8 cellular contexts compared by ENCODE assay signal in genomic region chr1:108816049-108816882, GRCh38. TPM values are rescaled to one million over a fixed set of nuclear protein-coding genes. Genes with fewer than 3 reads are reported as not detected.
DNase-seq lines count a peak whose midpoint lies in the region; ATAC-seq and TF ChIP-seq lines count a peak whose summit lies in the region.

No MANE protein-coding gene starts in this region.

- no peaks in the 10 kb centered on the region for H3F3A ChIP-seq in MM.1S (ENCODE audit: insufficient read depth, low read length)

- H3K27ac ChIP-seq in ovary (peak overlapping the region; percentile 34 to 66), MM.1S (ENCODE audit: low read length) (no peak overlapping the region)

- no peak overlapping the region for H3K9ac ChIP-seq in MM.1S (ENCODE audit: low read length)

- peak overlapping the region; percentile 3; the same call in 1 of the 2 replicates for H3K4me3 Mint-ChIP-seq in WTC11
- H3K4me3 Mint-ChIP-seq in stimulated activated effector memory CD8-positive, alpha-beta T cell treated with anti-CD3 and anti-CD28 coated beads, Interleukin-12 subunit alpha, Interleukin-12 subunit beta, amount 100 ng/mL, for 72 hours, result no peak overlapping the region

- H3K36me3 ChIP-seq in ovary (no peaks in the 10 kb centered on the region), MM.1S (replicated peaks; ENCODE audit: insufficient read depth, low read length) (no peaks in the 10 kb centered on the region)

- peak overlapping the region; percentile 52 for H3K27ac Mint-ChIP-seq in WTC11
- H3K27ac Mint-ChIP-seq in stimulated activated effector memory CD8-positive, alpha-beta T cell treated with anti-CD3 and anti-CD28 coated beads, Interleukin-12 subunit alpha, Interleukin-12 subunit beta, amount 100 ng/mL, for 72 hours, result no peak overlapping the region

- no peak for DNase-seq in AG04449 (ENCODE audit: low read depth, low spot score)
- peak; percentile 96 for DNase-seq in LHCN-M2 (ENCODE audit: low read depth)
- DNase-seq in WTC11 (ENCODE audit: low spot score), result peak; percentile 32
- DNase-seq in Right ventricle myocardium superior, result peak; percentile 82
- peak; percentile 72 to 86 (median 80) for DNase-seq in ovary
- DNase-seq in stimulated activated effector memory CD8-positive, alpha-beta T cell treated with anti-CD3 and anti-CD28 coated beads, Interleukin-12 subunit alpha, Interleukin-12 subunit beta, amount 100 ng/mL, for 72 hours (ENCODE audit: low spot score in 2 of 2), result no peak
- DNase-seq in MM.1S, result no peak

- H3K36me3 Mint-ChIP-seq in WTC11, result peaks cover 2% of the 10 kb centered on the region; the same call in 1 of the 2 replicates
- peaks cover 8% of the 10 kb centered on the region for H3K36me3 Mint-ChIP-seq in stimulated activated effector memory CD8-positive, alpha-beta T cell treated with anti-CD3 and anti-CD28 coated beads, Interleukin-12 subunit alpha, Interleukin-12 subunit beta, amount 100 ng/mL, for 72 hours

- no peaks in the 10 kb centered on the region for H3K9me2 ChIP-seq in MM.1S (replicated peaks; ENCODE audit: insufficient read depth, low read length)

- TF ChIP-seq POLR2A in ovary (IDR thresholded peaks at IDR 0.05), result no peak

- H3K4me1 ChIP-seq in ovary (ENCODE audit: insufficient read depth) (peaks cover 14% of the 10 kb centered on the region), MM.1S (ENCODE audit: low read length) (no peaks in the 10 kb centered on the region)

- H3K4me1 Mint-ChIP-seq in WTC11, result peaks cover 35% of the 10 kb centered on the region
- H3K4me1 Mint-ChIP-seq in stimulated activated effector memory CD8-positive, alpha-beta T cell treated with anti-CD3 and anti-CD28 coated beads, Interleukin-12 subunit alpha, Interleukin-12 subunit beta, amount 100 ng/mL, for 72 hours, result no peaks in the 10 kb centered on the region

- no peak overlapping the region for H3K4me2 ChIP-seq in MM.1S (ENCODE audit: low read depth, low read length)

- no peak for TF ChIP-seq EP300 in ovary (IDR thresholded peaks at IDR 0.05)

- no peak overlapping the region for H2AFZ ChIP-seq in MM.1S (ENCODE audit: low read length)

- POLR2A ChIA-PET in AG04449 (lab: Yijun Ruan, JAX) (interaction anchor here (1.0 to 1.2 kb wide), 2 partner anchors 15 to 69 kb away, joined by 3 to 4 read pairs; partner anchors contain the start of gene STXBP3), WTC11 (lab: Charles Lee) (no interaction called here)

- no peaks in the 10 kb centered on the region for H3K9me3 Mint-ChIP-seq in WTC11
- H3K9me3 Mint-ChIP-seq in stimulated activated effector memory CD8-positive, alpha-beta T cell treated with anti-CD3 and anti-CD28 coated beads, Interleukin-12 subunit alpha, Interleukin-12 subunit beta, amount 100 ng/mL, for 72 hours, result no peaks in the 10 kb centered on the region

- H3K4me3 ChIP-seq in AG04449 (ENCODE audit: low read depth, low read length), result peak overlapping the region; percentile 6; the same call in 1 of the 2 replicates
- peak overlapping the region; percentile 22 for H3K4me3 ChIP-seq in ovary
- H3K4me3 ChIP-seq in MM.1S (ENCODE audit: low read length), result no peak overlapping the region

- H3K27me3 ChIP-seq in ovary (no peaks in the 10 kb centered on the region), MM.1S (replicated peaks; ENCODE audit: insufficient read depth, low read length) (no peaks in the 10 kb centered on the region)

- intact Hi-C loops in Right ventricle myocardium superior (cut with DNase I) (no loop called here), ovary (cut with DNase I) (no loop called here)

- no peaks in the 10 kb centered on the region for H4K20me1 ChIP-seq in MM.1S (ENCODE audit: insufficient read depth, low read length)

- peak; percentile 70 for ATAC-seq in WTC11
- peak; percentile 85 for ATAC-seq in Right ventricle myocardium superior (ENCODE audit: poor library complexity)
- ATAC-seq in stimulated activated effector memory CD8-positive, alpha-beta T cell treated with anti-CD3 and anti-CD28 coated beads, Interleukin-12 subunit alpha, Interleukin-12 subunit beta, amount 100 ng/mL, for 72 hours, result no peak
- no peak for ATAC-seq in HG03460 (IDR thresholded peaks at IDR 0.05; ENCODE audit: unreplicated experiment)

- no peaks in the 10 kb centered on the region for H3K27me3 Mint-ChIP-seq in WTC11 (ENCODE audit: low read depth)

- CTCF ChIA-PET in AG04449 (lab: Yijun Ruan, JAX) (interaction anchor here (1.7 to 2.6 kb wide), 3 partner anchors 12 to 82 kb away, joined by 9 to 46 read pairs (median 11); no protein-coding TSS in a partner anchor), WTC11 (lab: Charles Lee) (interaction anchor here (0.6 to 2.3 kb wide), 4 partner anchors 54 to 296 kb away, joined by 3 to 19 read pairs (median 7); a partner anchor contains a TSS)

- WGBS in ovary, 3 donors, result 2 to 3% (median 3%) methylated on average over 12 of the region's 12 CpGs

- TF ChIP-seq CTCF in AG04449 (IDR thresholded peaks at IDR 0.05; ENCODE audit: insufficient read depth, low read length, missing control alignments) (no peak), WTC11 (IDR thresholded peaks at IDR 0.05) (no peak), ovary (IDR thresholded peaks at IDR 0.05) (no peak), MM.1S (IDR thresholded peaks at IDR 0.05; ENCODE audit: low read length) (no peak)

- H3K9me3 ChIP-seq in ovary, result no peaks in the 10 kb centered on the region
- no peaks in the 10 kb centered on the region for H3K9me3 ChIP-seq in MM.1S (replicated peaks; ENCODE audit: insufficient read depth, low read length)

- H3K79me2 ChIP-seq in MM.1S (ENCODE audit: low read length), result no peaks in the 10 kb centered on the region

TF ChIP-seq in WTC11, 78 proteins besides CTCF, POLR2A, EP300 and RAD21:
- 0 out of 2 replicates have a peak, but pooled peaks have one; percentile 16 for TF ChIP-seq MAX (CRISPR knock-in tag; IDR thresholded peaks at IDR 0.05)
- no peak for TF ChIP-seq E2F4 (CRISPR knock-in tag; IDR thresholded peaks at IDR 0.05; ENCODE audit: borderline replicate concordance, low read depth)
- TF ChIP-seq USF2 (CRISPR knock-in tag; IDR thresholded peaks at IDR 0.05), result peak; percentile 92
- TF ChIP-seq E2F5 (CRISPR knock-in tag; IDR thresholded peaks at IDR 0.05), result no peak
- TF ChIP-seq TEAD4 (CRISPR knock-in tag; IDR thresholded peaks at IDR 0.05), result no peak
- TF ChIP-seq USF1 (CRISPR knock-in tag; IDR thresholded peaks at IDR 0.05), result peak; percentile 90
- TF ChIP-seq MYBL2 (CRISPR knock-in tag; IDR thresholded peaks at IDR 0.05), result no peak

RNA-seq across cellular contexts. Expression of gene AKNAD1, which starts 40.6 kb away (rescaled TPM):
- total RNA-seq in LHCN-M2 (2014; rRNA removed), result 0.58 and 2.7 TPM in 2 replicates
- polyA plus RNA-seq in LHCN-M2 (2012), result 1.5 TPM
- not detected in 3 replicates for total RNA-seq in WTC11 (2021)
- total RNA-seq in Right ventricle myocardium superior, result not detected
- total RNA-seq in ovary, result not detected
- polyA plus RNA-seq in ovary, result under 1 TPM; 0.08 to 0.20 TPM

Comparison
In these comparisons a context has a peak if more than half of its experiments do, and no peak if none do; other contexts are left out.
1. DNase-seq: peak in LHCN-M2 (single experiment), WTC11 (single experiment), Right ventricle myocardium superior (single experiment) and ovary (5 of 5); none in AG04449 (single experiment), stimulated activated effector memory CD8-positive, alpha-beta T cell treated with anti-CD3 and anti-CD28 coated beads, Interleukin-12 subunit alpha, Interleukin-12 subunit beta, amount 100 ng/mL, for 72 hours (0 of 2) and MM.1S (single experiment).
2. ATAC-seq: peak in WTC11 (single experiment) and Right ventricle myocardium superior (single experiment); none in stimulated activated effector memory CD8-positive, alpha-beta T cell treated with anti-CD3 and anti-CD28 coated beads, Interleukin-12 subunit alpha, Interleukin-12 subunit beta, amount 100 ng/mL, for 72 hours (single experiment) and HG03460 (single experiment).